ENCODE assay signal across 1 cellular context in the genomic region with DNA sequence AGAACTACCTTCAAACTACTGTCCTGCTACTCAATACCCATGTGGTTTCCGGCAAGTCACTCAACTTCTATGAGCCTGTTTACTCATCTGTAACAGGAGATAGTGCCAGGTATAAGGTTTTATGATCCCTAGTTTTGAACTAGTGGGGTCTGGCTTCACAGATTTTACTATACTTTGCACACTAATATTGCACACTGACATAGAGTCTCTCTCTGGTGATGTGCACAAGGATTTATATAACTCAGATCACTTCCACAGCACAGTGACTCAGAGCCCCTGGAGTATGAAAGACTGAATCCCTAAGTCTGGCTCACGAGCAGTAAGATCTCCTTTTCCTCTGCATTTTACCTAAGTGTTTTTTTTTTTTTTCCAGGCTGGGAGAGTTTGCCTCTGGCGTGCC.
TF ChIP-seq lines count a peak whose summit lies in the region.

No MANE protein-coding gene starts in this region.

TF ChIP-seq in H1, 55 proteins besides CTCF, POLR2A, EP300 and RAD21:
- TF ChIP-seq SP1 (IDR thresholded peaks at IDR 0.05; ENCODE audit: low read depth, low read length) (no peak), TBP (IDR thresholded peaks at IDR 0.05; ENCODE audit: low read depth, low read length) (no peak), TCF12 (IDR thresholded peaks at IDR 0.05; ENCODE audit: low read depth, low read length) (no peak), SIX5 (IDR thresholded peaks at IDR 0.05; ENCODE audit: low read depth, low read length) (no peak), CBX5 (IDR thresholded peaks at IDR 0.05; ENCODE audit: low read depth, low read length) (no peak), HDAC6 (IDR thresholded peaks at IDR 0.05; ENCODE audit: low read depth, low read length) (no peak), SAP30 (IDR thresholded peaks at IDR 0.05; ENCODE audit: insufficient read depth, insufficient replicate concordance, low read length) (no peak), ZNF274 (IDR thresholded peaks at IDR 0.05; ENCODE audit: borderline replicate concordance, extremely low read depth, low read length) (no peak), JUND (IDR thresholded peaks at IDR 0.05; ENCODE audit: low read length) (no peak), SIN3A (conservative IDR thresholded peaks at IDR 0.05 in 1 of 2, IDR thresholded peaks at IDR 0.05 in 1 of 2; ENCODE audit: low read depth in 1 of 2, low read length in 2 of 2) (no peak), SUZ12 (IDR thresholded peaks at IDR 0.05; ENCODE audit: low read length) (no peak), RFX5 (IDR thresholded peaks at IDR 0.05; ENCODE audit: borderline replicate concordance, low read depth, low read length) (no peak), NRF1 (IDR thresholded peaks at IDR 0.05; ENCODE audit: low read depth, low read length) (no peak), EGR1 (IDR thresholded peaks at IDR 0.05; ENCODE audit: borderline replicate concordance, low read depth, low read length) (no peak), SP2 (IDR thresholded peaks at IDR 0.05; ENCODE audit: low read length) (no peak)
- TF ChIP-seq, protein P1, sequence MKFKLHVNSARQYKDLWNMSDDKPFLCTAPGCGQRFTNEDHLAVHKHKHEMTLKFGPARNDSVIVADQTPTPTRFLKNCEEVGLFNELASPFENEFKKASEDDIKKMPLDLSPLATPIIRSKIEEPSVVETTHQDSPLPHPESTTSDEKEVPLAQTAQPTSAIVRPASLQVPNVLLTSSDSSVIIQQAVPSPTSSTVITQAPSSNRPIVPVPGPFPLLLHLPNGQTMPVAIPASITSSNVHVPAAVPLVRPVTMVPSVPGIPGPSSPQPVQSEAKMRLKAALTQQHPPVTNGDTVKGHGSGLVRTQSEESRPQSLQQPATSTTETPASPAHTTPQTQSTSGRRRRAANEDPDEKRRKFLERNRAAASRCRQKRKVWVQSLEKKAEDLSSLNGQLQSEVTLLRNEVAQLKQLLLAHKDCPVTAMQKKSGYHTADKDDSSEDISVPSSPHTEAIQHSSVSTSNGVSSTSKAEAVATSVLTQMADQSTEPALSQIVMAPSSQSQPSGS (IDR thresholded peaks at IDR 0.05; ENCODE audit: low read length), result no peak
- TF ChIP-seq, protein P2, sequence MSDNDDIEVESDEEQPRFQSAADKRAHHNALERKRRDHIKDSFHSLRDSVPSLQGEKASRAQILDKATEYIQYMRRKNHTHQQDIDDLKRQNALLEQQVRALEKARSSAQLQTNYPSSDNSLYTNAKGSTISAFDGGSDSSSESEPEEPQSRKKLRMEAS (IDR thresholded peaks at IDR 0.05), result no peak
- TF ChIP-seq, protein P3, sequence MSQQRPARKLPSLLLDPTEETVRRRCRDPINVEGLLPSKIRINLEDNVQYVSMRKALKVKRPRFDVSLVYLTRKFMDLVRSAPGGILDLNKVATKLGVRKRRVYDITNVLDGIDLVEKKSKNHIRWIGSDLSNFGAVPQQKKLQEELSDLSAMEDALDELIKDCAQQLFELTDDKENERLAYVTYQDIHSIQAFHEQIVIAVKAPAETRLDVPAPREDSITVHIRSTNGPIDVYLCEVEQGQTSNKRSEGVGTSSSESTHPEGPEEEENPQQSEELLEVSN (IDR thresholded peaks at IDR 0.05), result no peak
